ENCODE assay signal across 23 cellular contexts in the genomic region with DNA sequence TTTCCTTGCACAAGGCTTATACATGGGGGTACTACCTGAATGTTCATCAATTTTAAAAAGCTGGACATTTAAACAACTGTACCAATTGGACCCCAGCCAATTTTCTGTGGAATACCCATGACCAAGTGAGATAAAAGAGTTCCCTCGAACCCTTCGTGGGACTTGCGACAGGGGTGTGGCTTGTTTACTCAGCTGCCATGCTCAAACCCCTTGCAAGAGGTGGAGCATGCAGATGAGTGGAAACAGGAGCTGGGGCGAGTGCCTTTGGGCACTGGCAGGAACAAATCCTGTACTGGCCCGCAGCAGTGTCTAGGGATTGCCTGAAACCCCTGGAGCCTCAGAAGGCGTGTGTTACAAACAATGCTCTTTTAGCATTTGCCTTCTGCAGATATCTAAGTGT.
"Had no signal": no experiment of that assay in that cellular context is flagged by ENCODE, and none has a peak within 500 bp of the region (broad histone marks: within the 10 kb centered on the region; RNA-seq: fewer than 3 reads in every experiment).

No MANE protein-coding gene starts in this region.

- H2AFZ ChIP-seq: neural progenitor cell had no signal

- H3K4me3 ChIP-seq: esophagus muscularis mucosa, gastroesophageal sphincter, left ventricle myocardium inferior, lung, neural progenitor cell, ovary, right atrium auricular region, sigmoid colon, skin epidermis, stomach, thoracic aorta, transverse colon had no signal

- DNase-seq: effector memory CD8-positive, alpha-beta T cell; foreskin fibroblast; glutamatergic neuron; immature natural killer cell; left ventricle myocardium inferior; mesenchymal stem cell; midbrain; nucleus accumbens; ovary; sigmoid colon; stimulated activated CD4-positive, alpha-beta T cell treated with anti-CD3 and anti-CD28 coated beads, Interleukin-12 subunit alpha, Interleukin-12 subunit beta, amount 100 ng/mL, for 4 hours; stimulated activated naive CD4-positive, alpha-beta T cell; stomach; substantia nigra; transverse colon had no signal

- H3K4me2 ChIP-seq: neural progenitor cell had no signal

- H3K27ac ChIP-seq: epithelial cell of prostate, esophagus muscularis mucosa, gastroesophageal sphincter, left ventricle myocardium inferior, neural progenitor cell, ovary, right atrium auricular region, sigmoid colon, skin epidermis, stomach, thoracic aorta, transverse colon had no signal

- H3K9me3 ChIP-seq: esophagus muscularis mucosa, gastroesophageal sphincter, left ventricle myocardium inferior, ovary, right atrium auricular region, sigmoid colon, thoracic aorta, transverse colon had no signal

- H3K36me3 ChIP-seq: esophagus muscularis mucosa, gastroesophageal sphincter, left ventricle myocardium inferior, neural progenitor cell, ovary, right atrium auricular region, sigmoid colon, stomach, thoracic aorta, transverse colon had no signal

- H3K9ac ChIP-seq: neural progenitor cell had no signal

- H3K4me1 ChIP-seq: esophagus muscularis mucosa, gastroesophageal sphincter, neural progenitor cell, right atrium auricular region, sigmoid colon, stomach, transverse colon had no signal

- H3K27me3 ChIP-seq: esophagus muscularis mucosa, gastroesophageal sphincter, neural progenitor cell, ovary, right atrium auricular region, sigmoid colon, stomach, transverse colon had no signal
